In genomic region chr14:100374891-100375272, GRCh38 we compare ENCODE assay signal across 10 cellular contexts. TPM values are rescaled to one million over a fixed set of nuclear protein-coding genes. Genes with fewer than 3 reads are reported as not detected.
DNase-seq lines count a peak whose midpoint lies in the region; ATAC-seq, FAIRE-seq and TF ChIP-seq lines count a peak whose summit lies in the region.
"Had no signal": no experiment of that assay in that cellular context is flagged by ENCODE, and none has a peak within 500 bp of the region (broad histone marks: within the 10 kb centered on the region; RNA-seq: fewer than 3 reads in every experiment).

No MANE protein-coding gene starts in this region.

- no peak for DNase-seq in activated T-cell treated with anti-CD3 and anti-CD28 coated beads, Interleukin-2, amount 50 U/mL, for 72 hours
- no peak for DNase-seq in activated T-cell treated with anti-CD3 and anti-CD28 coated beads, Interleukin-2, amount 50 U/mL, for 1 hour
- DNase-seq in ascending aorta (ENCODE audit: low spot score in 2 of 2) = no peak
- no peak for DNase-seq in HepG2 (ENCODE audit: low spot score)
- no peak for DNase-seq in tibial artery
- no peak for DNase-seq in NCI-H1694 treated with DMSO at 0.1 percent for 48 hours (lab: John Stamatoyannopoulos, UW)
- no peak for DNase-seq in testis

- H3K4me1 Mint-ChIP-seq in activated T-cell treated with anti-CD3 and anti-CD28 coated beads, Interleukin-2, amount 50 U/mL, for 72 hours (ENCODE audit: low read depth) = peaks cover 58% of the 10 kb centered on the region

- H3K9ac ChIP-seq in HepG2 (ENCODE audit: insufficient read depth, low read depth, low read length) = peak overlapping the region; percentile 83

- CTCF ChIA-PET in HepG2 (lab: Yijun Ruan, JAX; ENCODE audit: low intra/inter-chr PET ratio, low total read pairs) = no interaction called here

- TSS peak; percentile 47 for BruUV-seq in HepG2 (replicated peaks; lab: Mats Ljungman, UMichigan)

- H3K9me3 Mint-ChIP-seq in activated T-cell treated with anti-CD3 and anti-CD28 coated beads, Interleukin-2, amount 50 U/mL, for 72 hours = peaks cover 2% of the 10 kb centered on the region in 2 donors

- TF ChIP-seq EP300 in HepG2 (IDR thresholded peaks at IDR 0.05; ENCODE audit: low read depth in 2 of 2, low read length in 2 of 2) = no peak
- TF ChIP-seq EP300 in HepG2 (CRISPR knock-in tag; IDR thresholded peaks at IDR 0.05; ENCODE audit: borderline replicate concordance) = no peak

- TF ChIP-seq RAD21 in HepG2 (CRISPR knock-in tag; IDR thresholded peaks at IDR 0.05) = no peak

- in situ Hi-C loops in HepG2 (cut with HindIII; ENCODE audit: extremely low pct_ligation_motif_present, low pct_unique_long_range_greater_than_20kb) = loop anchor here (5.0 kb wide), 1 partner anchor 68 kb away; the partner anchor contains the start of gene SLC25A29

- peaks cover 36 to 50% of the 10 kb centered on the region in 2 donors for H3K36me3 Mint-ChIP-seq in activated T-cell treated with anti-CD3 and anti-CD28 coated beads, Interleukin-2, amount 50 U/mL, for 72 hours (ENCODE audit: insufficient read depth in 2 of 2)

- H3K27me3 Mint-ChIP-seq in activated T-cell treated with anti-CD3 and anti-CD28 coated beads, Interleukin-2, amount 50 U/mL, for 72 hours (ENCODE audit: low read depth) = no peaks in the 10 kb centered on the region

- WGBS in HepG2 (ENCODE audit: low lambda C conversion rate) = 94% methylated on average over 8 of the region's 8 CpGs
- 63 to 71% methylated on average over 8 of the region's 8 CpGs for WGBS in testis, 2 donors

- peak overlapping the region; percentile 87 to 99 for H3K4me3 Mint-ChIP-seq in activated T-cell treated with anti-CD3 and anti-CD28 coated beads, Interleukin-2, amount 50 U/mL, for 72 hours

- H3K27me3 ChIP-seq in ascending aorta = no peaks in the 10 kb centered on the region
- no peaks in the 10 kb centered on the region for H3K27me3 ChIP-seq in HepG2 (ENCODE audit: control insufficient read depth in 1 of 2, insufficient read depth in 2 of 2, low read length in 2 of 2)
- no peaks in the 10 kb centered on the region for H3K27me3 ChIP-seq in tibial artery
- H3K27me3 ChIP-seq in testis = no peaks in the 10 kb centered on the region

- H3K4me1 ChIP-seq in ascending aorta (peaks cover 3 to 11% of the 10 kb centered on the region in 2 donors), HepG2 (ENCODE audit: insufficient read depth, low read length) (peaks cover 33% of the 10 kb centered on the region), tibial artery (peaks cover 0 to 31% (median 23%) of the 10 kb centered on the region in 4 donors), testis (peaks cover 21% of the 10 kb centered on the region)

- TF ChIP-seq CTCF in ascending aorta (IDR thresholded peaks at IDR 0.05) (no peak), HepG2 (CRISPR knock-in tag; IDR thresholded peaks at IDR 0.05) (no peak), tibial artery (IDR thresholded peaks at IDR 0.05) (no peak), testis (IDR thresholded peaks at IDR 0.05) (no peak)

- no peak for FAIRE-seq in HepG2 (lab: Jason Lieb, UNC)
- FAIRE-seq: G401.6 had no signal

- peak overlapping the region; percentile 64 to 76 for H3K4me3 ChIP-seq in ascending aorta
- H3K4me3 ChIP-seq in HepG2 (replicated peaks in 1 of 3; ENCODE audit: insufficient read depth in 1 of 3, low read depth in 2 of 3, low read length in 3 of 3) = peak overlapping the region; percentile 72 to 87 (median 79)
- H3K4me3 ChIP-seq in tibial artery = peak overlapping the region; percentile 72 to 76
- H3K4me3 ChIP-seq in testis = no peak overlapping the region

- ATAC-seq in activated T-cell treated with anti-CD3 and anti-CD28 coated beads, Interleukin-2, amount 50 U/mL, for 72 hours (replicated peaks in 1 of 2) = no peak
- ATAC-seq in HepG2 (no peak), HG03045 (IDR thresholded peaks at IDR 0.05; ENCODE audit: unreplicated experiment) (no peak)

- H3K9me3 ChIP-seq in ascending aorta (no peaks in the 10 kb centered on the region), HepG2 (ENCODE audit: low read length) (no peaks in the 10 kb centered on the region), tibial artery (no peaks in the 10 kb centered on the region), testis (no peaks in the 10 kb centered on the region)

- H3K36me3 ChIP-seq in ascending aorta = no peaks in the 10 kb centered on the region
- H3K36me3 ChIP-seq in HepG2 (replicated peaks in 1 of 2; ENCODE audit: control insufficient read depth in 1 of 2, insufficient read depth in 2 of 2, low read length in 2 of 2) = peaks cover 3 to 7% of the 10 kb centered on the region in 2 experiments; a peak in 2 of 5 replicates
- no peaks in the 10 kb centered on the region for H3K36me3 ChIP-seq in tibial artery
- H3K36me3 ChIP-seq in testis (ENCODE audit: low read depth, missing control alignments) = no peaks in the 10 kb centered on the region

- no peaks in the 10 kb centered on the region for H4K20me1 ChIP-seq in HepG2 (ENCODE audit: insufficient read depth, low read length)

- POLR2A ChIA-PET in HepG2 (lab: Yijun Ruan, JAX) = interaction anchor here (0.6 to 1.2 kb wide), 9 partner anchors 36 to 284 kb away, joined by 3 to 8 read pairs (median 4); no protein-coding TSS in a partner anchor

- H3K27ac ChIP-seq in ascending aorta = peak overlapping the region; percentile 87 to 97
- peak overlapping the region; percentile 67 for H3K27ac ChIP-seq in HepG2 (ENCODE audit: extremely low read length, insufficient read depth, low read length)
- peak overlapping the region; percentile 87 to 91 for H3K27ac ChIP-seq in tibial artery
- peak overlapping the region in 1 of 2 donors; percentile 84 for H3K27ac ChIP-seq in testis

- H3K79me2 ChIP-seq in HepG2 (ENCODE audit: insufficient read depth, low read length) = peaks cover 7% of the 10 kb centered on the region

- intact Hi-C loops in ascending aorta (cut with DNase I) (loop anchor here (5.0 to 10.0 kb wide), 8 partner anchors 172 to 1710 kb away; partner anchors contain the start of genes CCDC85C, CCNK, DYNC1H1 and HSP90AA1), HepG2 (cut with micrococcal nuclease; ENCODE audit: unreplicated experiment) (loop anchor here (5.0 kb wide), 1 partner anchor 53 kb away; the partner anchor contains the start of gene SLC25A47), tibial artery (cut with DNase I; ENCODE audit: low total_unique reads) (loop anchor here (5.0 kb wide), 2 partner anchors 68 to 138 kb away; partner anchors contain the start of genes SLC25A29 and YY1), testis (cut with DNase I; ENCODE audit: low total_unique reads) (loop anchor here (10.0 kb wide), 1 partner anchor 70 kb away; the partner anchor contains the start of gene SLC25A29)

- H2AFZ ChIP-seq in HepG2 (ENCODE audit: low read length) = no peak overlapping the region

- peak overlapping the region; percentile 84 for H3K4me2 ChIP-seq in HepG2 (ENCODE audit: low read depth, low read length)

- TF ChIP-seq POLR2A in HepG2 (IDR thresholded peaks at IDR 0.05; ENCODE audit: insufficient read depth in 1 of 2, low read depth in 2 of 2, low read length in 2 of 2) = no peak
- no peak for TF ChIP-seq POLR2A in testis (IDR thresholded peaks at IDR 0.05)

- H3K27ac Mint-ChIP-seq in activated T-cell treated with anti-CD3 and anti-CD28 coated beads, Interleukin-2, amount 50 U/mL, for 72 hours = peak overlapping the region; percentile 100

RNA-seq across cellular contexts. Expression of gene WDR25, which starts 1.4 kb away (rescaled TPM):
- total RNA-seq in activated T-cell treated with anti-CD3 and anti-CD28 coated beads, Interleukin-2, amount 50 U/mL, for 72 hours = 10 to 100 TPM; 12.5 to 13.6 TPM
- total RNA-seq in ascending aorta (21.0 TPM), HepG2 (2016; rRNA removed; fragmentation: Illumina TruSeq; extraction: Trizol) (4.2 and 4.6 TPM in 2 replicates), testis (10 to 100 TPM; 12.9 to 18.2 TPM)
- 4.4 and 4.8 TPM in 2 replicates for total RNA-seq in HepG2 (2016; cell fraction: cytosol; rRNA removed; fragmentation: Illumina TruSeq; extraction: Trizol; ENCODE audit: low read depth)
- 3.9 and 4.2 TPM in 2 replicates for total RNA-seq in HepG2 (2016; cell fraction: insoluble cytoplasmic fraction; rRNA removed; fragmentation: Illumina TruSeq; extraction: Trizol)
- 3.5 and 3.9 TPM in 2 replicates for total RNA-seq in HepG2 (2016; cell fraction: membrane; rRNA removed; fragmentation: Illumina TruSeq; extraction: Trizol)
- 2.5 and 2.6 TPM in 2 replicates for total RNA-seq in HepG2 (2016; cell fraction: nucleus; rRNA removed; fragmentation: Illumina TruSeq; extraction: Trizol)
- polyA plus RNA-seq in HepG2 (2011; rRNA removed) (2.4 and 2.7 TPM in 2 replicates), testis (ENCODE audit: insufficient read depth, low read depth, low replicate concordance) (12.8 TPM)
- 1.7 and 2.6 TPM in 2 replicates for polyA plus RNA-seq in HepG2 (2011; cell fraction: cytosol; rRNA removed)
- 2.3 and 2.6 TPM in 2 replicates for polyA plus RNA-seq in HepG2 (2011; cell fraction: nucleus; rRNA removed)
- 1.7 TPM in 2 replicates for polyA plus RNA-seq in HepG2 (2012)
- polyA plus RNA-seq in HepG2 (2016; cell fraction: cytosol; fragmentation: Illumina TruSeq; extraction: Trizol; ENCODE audit: low read depth) = 1.4 and 2.7 TPM in 2 replicates
- polyA plus RNA-seq in HepG2 (2016; cell fraction: insoluble cytoplasmic fraction; fragmentation: Illumina TruSeq; extraction: Trizol; ENCODE audit: low read depth) = 4.5 and 5.6 TPM in 2 replicates
- polyA plus RNA-seq in HepG2 (2016; cell fraction: membrane; fragmentation: Illumina TruSeq; extraction: Trizol; ENCODE audit: low read depth) = 1.9 and 2.2 TPM in 2 replicates
- 3.1 and 4.3 TPM in 2 replicates for polyA plus RNA-seq in HepG2 (2016; cell fraction: nucleus; fragmentation: Illumina TruSeq; extraction: Trizol; ENCODE audit: insufficient read depth, low read depth)
- polyA minus RNA-seq in HepG2 (2011; rRNA and poly(A)+ RNA removed; ENCODE audit: low replicate concordance) = 6.6 and 21.3 TPM in 2 replicates
- polyA minus RNA-seq in HepG2 (2011; cell fraction: cytosol; rRNA and poly(A)+ RNA removed) = 2.1 and 2.2 TPM in 2 replicates
- polyA minus RNA-seq in HepG2 (2011; cell fraction: nucleus; rRNA and poly(A)+ RNA removed) = 3.7 and 5.2 TPM in 2 replicates

RNA-seq across cellular contexts. Expression of gene SLC25A47, which starts 51.7 kb away (rescaled TPM):
- total RNA-seq in activated T-cell treated with anti-CD3 and anti-CD28 coated beads, Interleukin-2, amount 50 U/mL, for 72 hours = not detected
- total RNA-seq in ascending aorta (not detected), HepG2 (2016; rRNA removed; fragmentation: Illumina TruSeq; extraction: Trizol) (0.87 and 1.0 TPM in 2 replicates), testis (under 1 TPM; 0.37 to 0.87 TPM)
- total RNA-seq in HepG2 (2016; cell fraction: cytosol; rRNA removed; fragmentation: Illumina TruSeq; extraction: Trizol; ENCODE audit: low read depth) = 0.71 and 1.5 TPM in 2 replicates
- 0.88 and 0.95 TPM in 2 replicates for total RNA-seq in HepG2 (2016; cell fraction: insoluble cytoplasmic fraction; rRNA removed; fragmentation: Illumina TruSeq; extraction: Trizol)
- 0.53 and 1.1 TPM in 2 replicates for total RNA-seq in HepG2 (2016; cell fraction: membrane; rRNA removed; fragmentation: Illumina TruSeq; extraction: Trizol)
- 0.47 and 0.65 TPM in 2 replicates for total RNA-seq in HepG2 (2016; cell fraction: nucleus; rRNA removed; fragmentation: Illumina TruSeq; extraction: Trizol)
- polyA plus RNA-seq in HepG2 (2011; rRNA removed) (1.7 and 7.6 TPM in 2 replicates), testis (ENCODE audit: insufficient read depth, low read depth, low replicate concordance) (0.78 TPM)
- polyA plus RNA-seq in HepG2 (2011; cell fraction: cytosol; rRNA removed) = 3.2 and 4.5 TPM in 2 replicates
- polyA plus RNA-seq in HepG2 (2011; cell fraction: nucleus; rRNA removed) = 4.2 and 9.5 TPM in 2 replicates
- polyA plus RNA-seq in HepG2 (2012) = 6.6 and 11.5 TPM in 2 replicates
- 0.17 and 0.24 TPM in 2 replicates for polyA plus RNA-seq in HepG2 (2016; cell fraction: cytosol; fragmentation: Illumina TruSeq; extraction: Trizol; ENCODE audit: low read depth)
- 0.51 and 0.54 TPM in 2 replicates for polyA plus RNA-seq in HepG2 (2016; cell fraction: insoluble cytoplasmic fraction; fragmentation: Illumina TruSeq; extraction: Trizol; ENCODE audit: low read depth)
- polyA plus RNA-seq in HepG2 (2016; cell fraction: membrane; fragmentation: Illumina TruSeq; extraction: Trizol; ENCODE audit: low read depth) = 0.41 and 0.42 TPM in 2 replicates
- 0.53 and 0.61 TPM in 2 replicates for polyA plus RNA-seq in HepG2 (2016; cell fraction: nucleus; fragmentation: Illumina TruSeq; extraction: Trizol; ENCODE audit: insufficient read depth, low read depth)
- 4.3 TPM in 1 of 2 replicates, not detected in the other for polyA minus RNA-seq in HepG2 (2011; rRNA and poly(A)+ RNA removed; ENCODE audit: low replicate concordance)
- 2.3 and 3.1 TPM in 2 replicates for polyA minus RNA-seq in HepG2 (2011; cell fraction: cytosol; rRNA and poly(A)+ RNA removed)
- polyA minus RNA-seq in HepG2 (2011; cell fraction: nucleus; rRNA and poly(A)+ RNA removed) = 0.52 and 1.5 TPM in 2 replicates
- total RNA-seq: glomerular endothelial cell had no signal

Comparison
In these comparisons a context has a peak if more than half of its experiments do, and no peak if none do; other contexts are left out.
1. H3K4me3 ChIP-seq: peak in ascending aorta (2 of 2), HepG2 (3 of 3) and tibial artery (2 of 2); none in testis (0 of 2).